Comparison of ENCODE assay signal across 14 cellular contexts in the genomic region with DNA sequence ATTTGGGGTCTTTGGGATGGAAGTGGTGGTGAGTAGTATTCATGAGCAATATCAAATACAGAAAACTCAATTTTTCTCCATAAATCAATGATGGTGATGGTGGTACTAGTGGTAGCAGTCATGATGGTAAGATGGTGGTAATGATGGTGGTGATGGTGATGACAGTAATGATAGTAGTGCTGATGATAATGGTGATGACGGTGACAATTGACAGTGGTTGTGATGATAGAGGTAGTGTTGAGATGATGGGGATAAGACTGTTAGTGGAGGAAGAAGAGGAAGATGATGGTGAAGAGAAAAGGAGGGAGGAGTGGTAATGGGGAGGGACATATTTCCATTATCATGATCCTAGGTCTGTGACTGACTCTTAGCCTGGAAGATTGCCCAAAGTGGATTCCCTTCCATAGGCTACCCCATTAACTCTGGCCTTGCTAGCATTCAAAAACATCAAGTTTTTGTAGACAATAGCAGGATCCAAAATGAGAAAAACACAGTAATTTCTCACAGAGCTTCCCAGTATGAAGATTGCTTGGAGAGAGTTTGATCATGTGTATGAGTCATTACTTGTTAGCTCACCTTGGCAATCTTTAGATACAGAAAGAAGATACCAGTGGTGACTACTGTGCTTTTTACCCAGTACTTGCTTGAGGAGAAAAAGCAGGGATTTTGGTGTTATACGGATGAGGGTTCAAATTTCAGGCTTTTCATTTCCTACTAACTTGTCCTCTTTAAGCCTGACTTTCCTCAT.
"Had no signal": no experiment of that assay in that cellular context is flagged by ENCODE, and none has a peak within 500 bp of the region (broad histone marks: within the 10 kb centered on the region; RNA-seq: fewer than 3 reads in every experiment).

No MANE protein-coding gene starts in this region.

- H3K36me3 ChIP-seq: neural progenitor cell, ovary, thoracic aorta had no signal

- FAIRE-seq: urothelium cell line had no signal

- H3K4me1 Mint-ChIP-seq: central memory CD8-positive, alpha-beta T cell; stimulated activated effector memory CD8-positive, alpha-beta T cell treated with anti-CD3 and anti-CD28 coated beads, Interleukin-12 subunit alpha, Interleukin-12 subunit beta, amount 100 ng/mL, for 72 hours; T-cell had no signal

- H3K27ac Mint-ChIP-seq: neural progenitor cell; stimulated activated effector memory CD8-positive, alpha-beta T cell treated with anti-CD3 and anti-CD28 coated beads, Interleukin-12 subunit alpha, Interleukin-12 subunit beta, amount 100 ng/mL, for 72 hours; T-cell had no signal

- H3K4me3 ChIP-seq: coronary artery, neural progenitor cell, ovary, thoracic aorta had no signal

- H3K4me3 Mint-ChIP-seq: central memory CD8-positive, alpha-beta T cell; neural progenitor cell; stimulated activated effector memory CD8-positive, alpha-beta T cell treated with anti-CD3 and anti-CD28 coated beads, Interleukin-12 subunit alpha, Interleukin-12 subunit beta, amount 100 ng/mL, for 72 hours; T-cell had no signal

- H3K9me3 Mint-ChIP-seq: activated naive CD4-positive, alpha-beta T cell treated with anti-CD3 and anti-CD28 coated beads, Interleukin-2, amount 50 U/mL, for 72 hours; central memory CD8-positive, alpha-beta T cell; neural progenitor cell; stimulated activated effector memory CD8-positive, alpha-beta T cell treated with anti-CD3 and anti-CD28 coated beads, Interleukin-12 subunit alpha, Interleukin-12 subunit beta, amount 100 ng/mL, for 72 hours had no signal

- H3K36me3 Mint-ChIP-seq: activated naive CD4-positive, alpha-beta T cell treated with anti-CD3 and anti-CD28 coated beads, Interleukin-2, amount 50 U/mL, for 72 hours; neural progenitor cell; stimulated activated effector memory CD8-positive, alpha-beta T cell treated with anti-CD3 and anti-CD28 coated beads, Interleukin-12 subunit alpha, Interleukin-12 subunit beta, amount 100 ng/mL, for 72 hours; T-cell had no signal

- H3K27ac ChIP-seq: coronary artery, neural progenitor cell, ovary, thoracic aorta had no signal

- DNase-seq: activated CD4-positive, alpha-beta T cell treated with anti-CD3 and anti-CD28 coated beads, Interleukin-2, amount 50 U/mL, for 4 hours; activated effector memory CD4-positive, alpha-beta T cell treated with anti-CD3 and anti-CD28 coated beads, Interleukin-2, amount 50 U/mL, for 16 hours; foreskin fibroblast; midbrain; ovary; T-cell; T-helper 9 cell had no signal

- H3K9me3 ChIP-seq: ovary, thoracic aorta had no signal

- H3K27me3 ChIP-seq: neural progenitor cell, ovary had no signal

- H3K4me1 ChIP-seq: neural progenitor cell had no signal

- H3K9ac ChIP-seq: neural progenitor cell had no signal

- H3K4me2 ChIP-seq: neural progenitor cell had no signal
